In the genomic region with DNA sequence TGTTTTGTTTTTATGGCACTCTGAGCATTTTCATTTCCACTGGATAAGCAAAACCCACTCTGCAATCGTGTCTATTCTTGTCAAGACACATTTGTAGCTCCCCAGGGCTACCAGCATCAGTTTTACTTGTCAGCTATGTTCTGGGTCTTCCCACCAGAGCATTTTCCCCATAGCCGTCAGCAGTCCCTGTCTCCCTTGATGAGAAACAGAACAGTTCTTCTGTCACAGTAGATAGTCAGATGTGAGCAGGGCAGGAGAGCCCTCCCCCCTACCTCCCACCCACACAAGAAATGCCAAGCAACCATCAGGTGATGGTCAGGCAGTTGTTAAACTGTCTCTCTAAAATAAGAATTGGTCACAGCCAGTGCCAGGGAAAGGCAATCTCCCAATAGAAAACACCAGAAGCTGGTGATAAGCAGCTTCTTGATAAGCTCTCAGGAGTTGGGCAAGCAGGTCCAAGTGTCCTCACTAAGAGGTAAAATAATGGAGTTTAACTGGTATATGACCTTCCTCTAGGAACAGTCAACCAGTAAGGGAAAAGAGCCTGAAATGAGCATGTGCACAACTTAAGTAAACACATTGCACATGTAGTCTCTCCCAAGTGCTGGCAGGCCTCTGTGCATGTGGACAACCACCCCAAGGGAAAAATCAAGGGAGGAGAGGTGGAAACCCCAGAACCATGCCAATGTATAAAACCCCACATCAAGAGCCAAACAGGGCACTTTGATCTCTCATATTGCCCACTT, we compare ENCODE assay signal across 16 cellular contexts.
A peak's percentile ranks its signal among the peaks of the same experiment; 100 is the strongest.
DNase-seq lines count a peak whose midpoint lies in the region; ATAC-seq and TF ChIP-seq lines count a peak whose summit lies in the region.
"Had no signal": no experiment of that assay in that cellular context is flagged by ENCODE, and none has a peak within 500 bp of the region (broad histone marks: within the 10 kb centered on the region; RNA-seq: fewer than 3 reads in every experiment).

No MANE protein-coding gene starts in this region.

- no peak overlapping the region for H3K18ac ChIP-seq in neuronal stem cell (ENCODE audit: low read length)

- peak overlapping the region; percentile 8 for H3K4me3 ChIP-seq in GM12875 (ENCODE audit: low read depth, low read length)
- no peak overlapping the region for H3K4me3 ChIP-seq in heart right ventricle
- no peak overlapping the region for H3K4me3 ChIP-seq in neuronal stem cell (ENCODE audit: low read length in 2 of 2)
- H3K4me3 ChIP-seq: spleen had no signal

- ATAC-seq in GM19463 (IDR thresholded peaks at IDR 0.05; ENCODE audit: unreplicated experiment) = peak; percentile 37
- ATAC-seq in HG03060 (IDR thresholded peaks at IDR 0.05; ENCODE audit: low read depth, unreplicated experiment) = peak; percentile 16
- peak in 7 of 8 donors; percentile 61 to 90 (median 74) for ATAC-seq in heart right ventricle

- H3K14ac ChIP-seq in neuronal stem cell (ENCODE audit: low read length) = no peak overlapping the region

- H3K79me1 ChIP-seq in neuronal stem cell (ENCODE audit: low read depth, low read length) = no peaks in the 10 kb centered on the region

- TF ChIP-seq CTCF in GM12875 (IDR thresholded peaks at IDR 0.05; ENCODE audit: borderline replicate concordance, insufficient read depth, low read depth, low read length) (no peak), heart right ventricle (IDR thresholded peaks at IDR 0.05) (no peak)

- no peak overlapping the region for H2BK5ac ChIP-seq in neuronal stem cell (ENCODE audit: low read length)

- H3K9me3 ChIP-seq in heart right ventricle (no peaks in the 10 kb centered on the region), neuronal stem cell (replicated peaks in 1 of 2; ENCODE audit: control insufficient read depth in 2 of 2, insufficient read depth in 1 of 2, low read depth in 1 of 2, low read length in 2 of 2) (no peaks in the 10 kb centered on the region)
- H3K9me3 ChIP-seq: spleen had no signal

- intact Hi-C loops in heart right ventricle (cut with DNase I) = loop anchor here in 1 of 10 donors (10.0 kb wide), 1 partner anchor 130 kb away; no protein-coding TSS in a partner anchor

- H3K4me1 ChIP-seq in heart right ventricle (peaks cover 0 to 10% (median 0%) of the 10 kb centered on the region in 9 donors), neuronal stem cell (ENCODE audit: control insufficient read depth in 2 of 2, insufficient read depth in 1 of 2, low read depth in 1 of 2, low read length in 2 of 2) (peaks cover 5 to 7% of the 10 kb centered on the region in 2 donors)
- H3K4me1 ChIP-seq: parathyroid adenoma, spleen had no signal

- no peak overlapping the region for H3K4ac ChIP-seq in neuronal stem cell (ENCODE audit: low read length)

- H2BK120ac ChIP-seq in neuronal stem cell (ENCODE audit: low read depth, low read length) = no peak overlapping the region

- no peak overlapping the region for H2AK5ac ChIP-seq in neuronal stem cell (ENCODE audit: low read depth, low read length)

- H4K8ac ChIP-seq in neuronal stem cell (ENCODE audit: low read depth, low read length) = no peak overlapping the region

- H3K27me3 ChIP-seq in heart right ventricle (no peaks in the 10 kb centered on the region), neuronal stem cell (ENCODE audit: control insufficient read depth in 3 of 3, insufficient read depth in 3 of 3, low read depth in 1 of 3, low read length in 3 of 3) (no peaks in the 10 kb centered on the region)
- H3K27me3 ChIP-seq: spleen had no signal

- no peak overlapping the region for H4K91ac ChIP-seq in neuronal stem cell (ENCODE audit: low read depth, low read length, poor library complexity)

- H3K9ac ChIP-seq in neuronal stem cell (ENCODE audit: low read depth, low read length, poor library complexity) = no peak overlapping the region
- H3K9ac ChIP-seq: parathyroid adenoma had no signal

- peak in 1 of 2 donors; percentile 6 for DNase-seq in heart right ventricle
- no peak for DNase-seq in neuronal stem cell (ENCODE audit: low spot score)
- no peak for DNase-seq in NCI-H2171 (lab: John Stamatoyannopoulos, UW)
- no peak for DNase-seq in T-helper 1 cell
- no peak for DNase-seq in T-helper 9 cell
- DNase-seq: activated CD4-positive, alpha-beta T cell treated with anti-CD3 and anti-CD28 coated beads, Interleukin-2, amount 50 U/mL, for 48 hours; anterior cingulate cortex; H7; MM.1S; NCI-H2081 treated with DMSO at 0.1 percent for 48 hours; spleen had no signal

- no peak overlapping the region for H3K4me2 ChIP-seq in neuronal stem cell (ENCODE audit: insufficient read depth, low read length, poor library complexity, severe bottlenecking)

- H3K36me3 ChIP-seq in heart right ventricle (no peaks in the 10 kb centered on the region), neuronal stem cell (replicated peaks in 1 of 2; ENCODE audit: control insufficient read depth in 2 of 2, insufficient read depth in 2 of 2, low read length in 2 of 2) (no peaks in the 10 kb centered on the region)
- H3K36me3 ChIP-seq: spleen had no signal

- no peak overlapping the region for H3K23ac ChIP-seq in neuronal stem cell (ENCODE audit: low read depth, low read length, poor library complexity)

- no peak overlapping the region for H2BK15ac ChIP-seq in neuronal stem cell (ENCODE audit: low read length)

- H3K27ac ChIP-seq in heart right ventricle = peak overlapping the region in 1 of 10 donors; percentile 19
- no peak overlapping the region for H3K27ac ChIP-seq in neuronal stem cell (replicated peaks; ENCODE audit: low read length)
- H3K27ac ChIP-seq: epithelial cell of prostate, parathyroid adenoma, spleen had no signal

- WGBS in heart right ventricle, 2 donors = 12 to 21% methylated on average over 2 of the region's 2 CpGs
- WGBS in neuronal stem cell (ENCODE audit: extremely low coverage in 2 of 2, insufficient read length in 2 of 2, insufficient replicate concordance in 1 of 2), 2 donors = no CpG with 5 or more reads among the region's 2 CpGs

- no peak overlapping the region for H2BK12ac ChIP-seq in neuronal stem cell (ENCODE audit: low read length)

- no peak overlapping the region for H2AFZ ChIP-seq in neuronal stem cell (ENCODE audit: low read length)
- H2AFZ ChIP-seq: parathyroid adenoma had no signal

Comparison
In these comparisons a context has a peak if more than half of its experiments do, and no peak if none do; other contexts are left out.
1. ATAC-seq: peak in every context shown above with its lines; median percentile 74 in heart right ventricle; 37 in GM19463; 16 in HG03060.